In the genomic region with DNA sequence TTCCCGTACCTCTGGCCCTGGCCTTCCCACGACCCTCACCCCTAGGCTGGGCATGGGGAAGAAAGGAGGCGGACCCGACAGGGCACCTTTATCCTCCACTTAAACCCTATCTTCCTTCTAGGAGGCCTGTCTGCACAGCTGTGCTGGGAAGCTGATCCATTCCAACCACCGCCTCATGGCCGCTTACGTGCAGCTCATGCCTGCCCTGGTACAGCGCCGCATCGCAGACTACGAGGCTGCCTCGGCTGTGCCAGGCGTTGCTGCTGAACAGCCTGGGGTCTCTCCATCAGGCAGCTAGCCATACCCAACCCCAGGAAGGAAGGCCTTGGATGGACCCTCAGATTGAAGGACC, we compare ENCODE assay signal across 9 cellular contexts. TPM values are rescaled to one million over a fixed set of nuclear protein-coding genes. Genes with fewer than 3 reads are reported as not detected.
DNase-seq lines count a peak whose midpoint lies in the region; ATAC-seq, FAIRE-seq and TF ChIP-seq lines count a peak whose summit lies in the region.
"Had no signal": no experiment of that assay in that cellular context is flagged by ENCODE, and none has a peak within 500 bp of the region (broad histone marks: within the 10 kb centered on the region; RNA-seq: fewer than 3 reads in every experiment).

No MANE protein-coding gene starts in this region.

- peak overlapping the region; percentile 97 for H3K4me3 Mint-ChIP-seq in Caco-2 (ENCODE audit: unreplicated experiment)

- no peak for TF ChIP-seq EP300 in HepG2 (IDR thresholded peaks at IDR 0.05; ENCODE audit: low read depth in 2 of 2, low read length in 2 of 2)
- TF ChIP-seq EP300 in HepG2 (CRISPR knock-in tag; IDR thresholded peaks at IDR 0.05; ENCODE audit: borderline replicate concordance): no peak
- no peak for TF ChIP-seq EP300 in upper lobe of left lung (IDR thresholded peaks at IDR 0.05)

- no peak for TF ChIP-seq RAD21 in HepG2 (CRISPR knock-in tag; IDR thresholded peaks at IDR 0.05)

- H3K4me2 ChIP-seq in HepG2 (ENCODE audit: low read depth, low read length): peak overlapping the region; percentile 99

- H3K4me3 ChIP-seq in Caco-2 (ENCODE audit: low read depth, low read length): peak overlapping the region; percentile 88
- H3K4me3 ChIP-seq in astrocyte of the spinal cord (ENCODE audit: low read depth, low read length): peak overlapping the region; percentile 79
- peak overlapping the region; percentile 75 to 92 (median 86) for H3K4me3 ChIP-seq in HepG2 (replicated peaks in 1 of 3; ENCODE audit: insufficient read depth in 1 of 3, low read depth in 2 of 3, low read length in 3 of 3)
- H3K4me3 ChIP-seq in upper lobe of left lung: peak overlapping the region; percentile 24 to 82 (median 76)

- no peak for FAIRE-seq in HepG2 (lab: Jason Lieb, UNC)

- peaks cover 8% of the 10 kb centered on the region; the same call in 1 of the 2 replicates for H3K36me3 ChIP-seq in Caco-2 (ENCODE audit: control insufficient read depth, insufficient read depth, low read length)
- H3K36me3 ChIP-seq in HepG2 (replicated peaks in 1 of 2; ENCODE audit: control insufficient read depth in 1 of 2, insufficient read depth in 2 of 2, low read length in 2 of 2): peaks cover 10 to 48% of the 10 kb centered on the region in 2 experiments
- peaks cover 5 to 73% (median 32%) of the 10 kb centered on the region in 4 donors for H3K36me3 ChIP-seq in upper lobe of left lung

- POLR2A ChIA-PET in Caco-2 (lab: Charles Lee): interaction anchor here (0.7 to 1.8 kb wide), 16 partner anchors 9 to 201 kb away, joined by 3 to 17 read pairs (median 6); a partner anchor contains a TSS
- POLR2A ChIA-PET in HepG2 (lab: Yijun Ruan, JAX): interaction anchor here (0.8 to 2.1 kb wide), 13 partner anchors 8 to 201 kb away, joined by 3 to 13 read pairs (median 8); a partner anchor contains a TSS

- H2AFZ ChIP-seq in HepG2 (ENCODE audit: low read length): no peak overlapping the region

- in situ Hi-C loops in astrocyte of the spinal cord (cut with HindIII; ENCODE audit: low sequenced_read_pairs) (no loop called here), HepG2 (cut with HindIII; ENCODE audit: extremely low pct_ligation_motif_present, low pct_unique_long_range_greater_than_20kb) (loop anchor here (10.0 kb wide), 1 partner anchor 123 kb away; a partner anchor contains a TSS)

- H3K27me3 Mint-ChIP-seq in Caco-2 (ENCODE audit: insufficient read depth, unreplicated experiment): no peaks in the 10 kb centered on the region

- H3K79me2 ChIP-seq in HepG2 (ENCODE audit: insufficient read depth, low read length): peaks cover 39% of the 10 kb centered on the region

- H3K9ac ChIP-seq in HepG2 (ENCODE audit: insufficient read depth, low read depth, low read length): peak overlapping the region; percentile 95

- TF ChIP-seq CTCF in Caco-2 (IDR thresholded peaks at IDR 0.05; ENCODE audit: insufficient read depth in 1 of 2, low read depth in 1 of 2, low read length in 1 of 2, severe bottlenecking in 1 of 2, unreplicated experiment in 1 of 2): no peak
- no peak for TF ChIP-seq CTCF in astrocyte of the spinal cord (IDR thresholded peaks at IDR 0.05; ENCODE audit: low read depth, low read length)
- no peak for TF ChIP-seq CTCF in HepG2 (CRISPR knock-in tag; IDR thresholded peaks at IDR 0.05)
- TF ChIP-seq CTCF in upper lobe of left lung (IDR thresholded peaks at IDR 0.05): no peak

- H3K27ac ChIP-seq in HepG2 (ENCODE audit: extremely low read length, insufficient read depth, low read length): peak overlapping the region; percentile 95
- H3K27ac ChIP-seq in upper lobe of left lung: peak overlapping the region; percentile 89 to 95 (median 94)

- peaks cover 46% of the 10 kb centered on the region for H3K4me1 ChIP-seq in Caco-2
- peaks cover 60% of the 10 kb centered on the region for H3K4me1 ChIP-seq in HepG2 (ENCODE audit: insufficient read depth, low read length)
- H3K4me1 ChIP-seq in upper lobe of left lung: peaks cover 24 to 41% (median 27%) of the 10 kb centered on the region in 4 donors

- ATAC-seq in HG03025 (IDR thresholded peaks at IDR 0.05; ENCODE audit: low FRiP score, unreplicated experiment) (peak; percentile 2), HepG2 (peak; percentile 58), upper lobe of left lung (ENCODE audit: low FRiP score in 2 of 2) (peak in 1 of 2 donors; percentile 1), HG03439 (IDR thresholded peaks at IDR 0.05; ENCODE audit: unreplicated experiment) (no peak)

- H3K27me3 ChIP-seq in Caco-2 (replicated peaks; ENCODE audit: control insufficient read depth, insufficient read depth, low read length) (no peaks in the 10 kb centered on the region), HepG2 (ENCODE audit: control insufficient read depth in 1 of 2, insufficient read depth in 2 of 2, low read length in 2 of 2) (no peaks in the 10 kb centered on the region; a peak in 1 of 5 replicates), upper lobe of left lung (no peaks in the 10 kb centered on the region)

- H3K9me3 Mint-ChIP-seq in Caco-2 (ENCODE audit: unreplicated experiment): no peaks in the 10 kb centered on the region

- 0% methylated on average over 2 of the region's 13 CpGs for WGBS in HepG2 (ENCODE audit: low lambda C conversion rate)
- WGBS in upper lobe of left lung, 2 donors: 0 to 3% methylated on average over 2 to 13 of the region's 13 CpGs

- BruUV-seq in Caco-2 (replicated peaks; lab: Mats Ljungman, UMichigan): TSS peak; percentile 36
- BruUV-seq in HepG2 (replicated peaks; lab: Mats Ljungman, UMichigan): no TSS peak

- no peak for DNase-seq in Caco-2
- DNase-seq in astrocyte of the spinal cord (ENCODE audit: low read depth, low spot score): no peak
- no peak for DNase-seq in HepG2 (ENCODE audit: low spot score)
- peak in 1 of 2 donors; percentile 34 for DNase-seq in upper lobe of left lung
- DNase-seq in SW 1271 (lab: John Stamatoyannopoulos, UW): no peak
- DNase-seq in medulla oblongata (ENCODE audit: extremely low spot score): no peak

- no peaks in the 10 kb centered on the region; the same call in 1 of the 2 replicates for H4K20me1 ChIP-seq in HepG2 (ENCODE audit: insufficient read depth, low read length)

- H3K9me3 ChIP-seq in Caco-2 (no peaks in the 10 kb centered on the region), HepG2 (ENCODE audit: low read length) (no peaks in the 10 kb centered on the region), upper lobe of left lung (no peaks in the 10 kb centered on the region)

- peaks cover 17% of the 10 kb centered on the region for H3K4me1 Mint-ChIP-seq in Caco-2 (ENCODE audit: low read depth, unreplicated experiment)

- CTCF ChIA-PET in Caco-2 (lab: Charles Lee): interaction anchor here (0.8 to 1.7 kb wide), 7 partner anchors 8 to 201 kb away, joined by 3 to 15 read pairs (median 4); a partner anchor contains a TSS
- CTCF ChIA-PET in HepG2 (lab: Yijun Ruan, JAX; ENCODE audit: low intra/inter-chr PET ratio, low total read pairs): no interaction called here

- TF ChIP-seq POLR2A in HepG2 (IDR thresholded peaks at IDR 0.05; ENCODE audit: insufficient read depth in 1 of 2, low read depth in 2 of 2, low read length in 2 of 2) (no peak), upper lobe of left lung (IDR thresholded peaks at IDR 0.05) (no peak)

- intact Hi-C loops in Caco-2 (cut with micrococcal nuclease; ENCODE audit: unreplicated experiment): loop anchor here (1.0 to 5.0 kb wide), 3 partner anchors 9 to 250 kb away; a partner anchor contains a TSS
- intact Hi-C loops in HepG2 (cut with micrococcal nuclease; ENCODE audit: unreplicated experiment): loop anchor here (2.0 to 10.0 kb wide), 5 partner anchors 23 to 247 kb away; a partner anchor contains a TSS

- peaks cover 67% of the 10 kb centered on the region for H3K36me3 Mint-ChIP-seq in Caco-2 (ENCODE audit: insufficient read depth, unreplicated experiment)

- H3K27ac Mint-ChIP-seq in Caco-2 (ENCODE audit: unreplicated experiment): peak overlapping the region; percentile 99

RNA-seq across cellular contexts. Expression of a gene that starts 0.6 kb away (rescaled TPM):
- 52.4 and 53.1 TPM in 2 replicates for total RNA-seq in Caco-2 (2022)
- total RNA-seq in HepG2 (2016; rRNA removed; fragmentation: Illumina TruSeq; extraction: Trizol): 39.5 and 60.1 TPM in 2 replicates
- 10.8 and 13.1 TPM in 2 replicates for total RNA-seq in HepG2 (2016; cell fraction: cytosol; rRNA removed; fragmentation: Illumina TruSeq; extraction: Trizol; ENCODE audit: low read depth)
- 43.3 and 66.3 TPM in 2 replicates for total RNA-seq in HepG2 (2016; cell fraction: insoluble cytoplasmic fraction; rRNA removed; fragmentation: Illumina TruSeq; extraction: Trizol)
- total RNA-seq in HepG2 (2016; cell fraction: membrane; rRNA removed; fragmentation: Illumina TruSeq; extraction: Trizol): 26.2 and 32.5 TPM in 2 replicates
- 41.4 and 43.0 TPM in 2 replicates for total RNA-seq in HepG2 (2016; cell fraction: nucleus; rRNA removed; fragmentation: Illumina TruSeq; extraction: Trizol)
- 34.9 and 38.5 TPM in 2 replicates for polyA plus RNA-seq in HepG2 (2011; rRNA removed)
- polyA plus RNA-seq in HepG2 (2011; cell fraction: cytosol; rRNA removed): 34.0 and 35.1 TPM in 2 replicates
- polyA plus RNA-seq in HepG2 (2011; cell fraction: nucleus; rRNA removed): 67.7 and 87.1 TPM in 2 replicates
- polyA plus RNA-seq in HepG2 (2012): 20.8 and 27.0 TPM in 2 replicates
- 11.9 and 14.7 TPM in 2 replicates for polyA plus RNA-seq in HepG2 (2016; cell fraction: cytosol; fragmentation: Illumina TruSeq; extraction: Trizol; ENCODE audit: low read depth)
- 45.0 and 46.2 TPM in 2 replicates for polyA plus RNA-seq in HepG2 (2016; cell fraction: insoluble cytoplasmic fraction; fragmentation: Illumina TruSeq; extraction: Trizol; ENCODE audit: low read depth)
- 19.4 and 23.0 TPM in 2 replicates for polyA plus RNA-seq in HepG2 (2016; cell fraction: membrane; fragmentation: Illumina TruSeq; extraction: Trizol; ENCODE audit: low read depth)
- polyA plus RNA-seq in HepG2 (2016; cell fraction: nucleus; fragmentation: Illumina TruSeq; extraction: Trizol; ENCODE audit: insufficient read depth, low read depth): 39.7 and 43.3 TPM in 2 replicates
- 42.9 and 55.1 TPM in 2 replicates for polyA minus RNA-seq in HepG2 (2011; rRNA and poly(A)+ RNA removed; ENCODE audit: low replicate concordance)
- 12.4 and 20.8 TPM in 2 replicates for polyA minus RNA-seq in HepG2 (2011; cell fraction: cytosol; rRNA and poly(A)+ RNA removed)
- polyA minus RNA-seq in HepG2 (2011; cell fraction: nucleus; rRNA and poly(A)+ RNA removed): 102 and 116 TPM in 2 replicates
- 10 to 100 TPM; 21.0 to 53.0 (median 42.6) TPM for total RNA-seq in upper lobe of left lung

RNA-seq across cellular contexts. Expression of a gene that starts 0.8 kb away (rescaled TPM):
- total RNA-seq in Caco-2 (2022) (94.6 and 100 TPM in 2 replicates), HepG2 (2016; rRNA removed; fragmentation: Illumina TruSeq; extraction: Trizol) (58.9 and 60.2 TPM in 2 replicates), upper lobe of left lung (10 to 100 TPM; 41.7 to 80.7 (median 54.6) TPM)
- total RNA-seq in HepG2 (2016; cell fraction: cytosol; rRNA removed; fragmentation: Illumina TruSeq; extraction: Trizol; ENCODE audit: low read depth): 17.5 and 22.7 TPM in 2 replicates
- total RNA-seq in HepG2 (2016; cell fraction: insoluble cytoplasmic fraction; rRNA removed; fragmentation: Illumina TruSeq; extraction: Trizol): 61.0 and 64.1 TPM in 2 replicates
- 47.3 and 49.4 TPM in 2 replicates for total RNA-seq in HepG2 (2016; cell fraction: membrane; rRNA removed; fragmentation: Illumina TruSeq; extraction: Trizol)
- total RNA-seq in HepG2 (2016; cell fraction: nucleus; rRNA removed; fragmentation: Illumina TruSeq; extraction: Trizol): 42.8 and 48.3 TPM in 2 replicates
- 56.6 TPM in 2 replicates for polyA plus RNA-seq in HepG2 (2011; rRNA removed)
- polyA plus RNA-seq in HepG2 (2011; cell fraction: cytosol; rRNA removed): 46.2 and 52.7 TPM in 2 replicates
- polyA plus RNA-seq in HepG2 (2011; cell fraction: nucleus; rRNA removed): 94.3 and 111 TPM in 2 replicates
- polyA plus RNA-seq in HepG2 (2012): 27.4 and 32.7 TPM in 2 replicates
- 19.3 and 24.9 TPM in 2 replicates for polyA plus RNA-seq in HepG2 (2016; cell fraction: cytosol; fragmentation: Illumina TruSeq; extraction: Trizol; ENCODE audit: low read depth)
- 64.8 and 65.3 TPM in 2 replicates for polyA plus RNA-seq in HepG2 (2016; cell fraction: insoluble cytoplasmic fraction; fragmentation: Illumina TruSeq; extraction: Trizol; ENCODE audit: low read depth)
- 38.0 and 38.5 TPM in 2 replicates for polyA plus RNA-seq in HepG2 (2016; cell fraction: membrane; fragmentation: Illumina TruSeq; extraction: Trizol; ENCODE audit: low read depth)
- polyA plus RNA-seq in HepG2 (2016; cell fraction: nucleus; fragmentation: Illumina TruSeq; extraction: Trizol; ENCODE audit: insufficient read depth, low read depth): 93.4 and 95.4 TPM in 2 replicates
- 40.2 and 91.9 TPM in 2 replicates for polyA minus RNA-seq in HepG2 (2011; rRNA and poly(A)+ RNA removed; ENCODE audit: low replicate concordance)
- 13.5 and 13.6 TPM in 2 replicates for polyA minus RNA-seq in HepG2 (2011; cell fraction: cytosol; rRNA and poly(A)+ RNA removed)
- 52.7 and 55.4 TPM in 2 replicates for polyA minus RNA-seq in HepG2 (2011; cell fraction: nucleus; rRNA and poly(A)+ RNA removed)

RNA-seq across cellular contexts. Expression of a gene that starts 8.2 kb away (rescaled TPM):
- total RNA-seq in Caco-2 (2022) (28.0 and 33.4 TPM in 2 replicates), HepG2 (2016; rRNA removed; fragmentation: Illumina TruSeq; extraction: Trizol) (2.8 and 6.3 TPM in 2 replicates), upper lobe of left lung (10 to 100 TPM; 21.4 to 63.9 (median 28.7) TPM)
- 0.40 and 0.79 TPM in 2 replicates for total RNA-seq in HepG2 (2016; cell fraction: cytosol; rRNA removed; fragmentation: Illumina TruSeq; extraction: Trizol; ENCODE audit: low read depth)
- total RNA-seq in HepG2 (2016; cell fraction: insoluble cytoplasmic fraction; rRNA removed; fragmentation: Illumina TruSeq; extraction: Trizol): 2.4 and 5.9 TPM in 2 replicates
- 1.2 and 1.5 TPM in 2 replicates for total RNA-seq in HepG2 (2016; cell fraction: membrane; rRNA removed; fragmentation: Illumina TruSeq; extraction: Trizol)
- 9.6 and 9.9 TPM in 2 replicates for total RNA-seq in HepG2 (2016; cell fraction: nucleus; rRNA removed; fragmentation: Illumina TruSeq; extraction: Trizol)
- 3.6 and 4.9 TPM in 2 replicates for polyA plus RNA-seq in HepG2 (2011; rRNA removed)
- polyA plus RNA-seq in HepG2 (2011; cell fraction: cytosol; rRNA removed): 1.5 and 2.1 TPM in 2 replicates
- polyA plus RNA-seq in HepG2 (2011; cell fraction: nucleus; rRNA removed): 25.2 and 26.5 TPM in 2 replicates
- polyA plus RNA-seq in HepG2 (2012): 2.3 and 2.8 TPM in 2 replicates
- 0.49 and 0.53 TPM in 2 replicates for polyA plus RNA-seq in HepG2 (2016; cell fraction: cytosol; fragmentation: Illumina TruSeq; extraction: Trizol; ENCODE audit: low read depth)
- 1.6 and 2.7 TPM in 2 replicates for polyA plus RNA-seq in HepG2 (2016; cell fraction: insoluble cytoplasmic fraction; fragmentation: Illumina TruSeq; extraction: Trizol; ENCODE audit: low read depth)
- 0.80 and 1.3 TPM in 2 replicates for polyA plus RNA-seq in HepG2 (2016; cell fraction: membrane; fragmentation: Illumina TruSeq; extraction: Trizol; ENCODE audit: low read depth)
- polyA plus RNA-seq in HepG2 (2016; cell fraction: nucleus; fragmentation: Illumina TruSeq; extraction: Trizol; ENCODE audit: insufficient read depth, low read depth): 25.5 and 27.0 TPM in 2 replicates
- 5.6 and 9.8 TPM in 2 replicates for polyA minus RNA-seq in HepG2 (2011; rRNA and poly(A)+ RNA removed; ENCODE audit: low replicate concordance)
- polyA minus RNA-seq in HepG2 (2011; cell fraction: cytosol; rRNA and poly(A)+ RNA removed): 1.6 and 3.3 TPM in 2 replicates
- 6.6 and 8.3 TPM in 2 replicates for polyA minus RNA-seq in HepG2 (2011; cell fraction: nucleus; rRNA and poly(A)+ RNA removed)

RNA-seq across cellular contexts. Expression of a gene that starts 15.2 kb away (rescaled TPM):
- total RNA-seq in Caco-2 (2022) (5.7 and 6.7 TPM in 2 replicates), HepG2 (2016; rRNA removed; fragmentation: Illumina TruSeq; extraction: Trizol) (0.94 and 2.7 TPM in 2 replicates), upper lobe of left lung (10 to 100 TPM; 10.5 to 79.6 (median 21.6) TPM)
- 1.3 and 1.6 TPM in 2 replicates for total RNA-seq in HepG2 (2016; cell fraction: cytosol; rRNA removed; fragmentation: Illumina TruSeq; extraction: Trizol; ENCODE audit: low read depth)
- total RNA-seq in HepG2 (2016; cell fraction: insoluble cytoplasmic fraction; rRNA removed; fragmentation: Illumina TruSeq; extraction: Trizol): 1.0 and 2.6 TPM in 2 replicates
- total RNA-seq in HepG2 (2016; cell fraction: membrane; rRNA removed; fragmentation: Illumina TruSeq; extraction: Trizol): 1.00 and 1.2 TPM in 2 replicates
- 8.5 and 9.6 TPM in 2 replicates for total RNA-seq in HepG2 (2016; cell fraction: nucleus; rRNA removed; fragmentation: Illumina TruSeq; extraction: Trizol)
- polyA plus RNA-seq in HepG2 (2011; rRNA removed): 9.3 and 13.3 TPM in 2 replicates
- polyA plus RNA-seq in HepG2 (2011; cell fraction: cytosol; rRNA removed): 2.1 TPM in 2 replicates
- polyA plus RNA-seq in HepG2 (2011; cell fraction: nucleus; rRNA removed): 76.4 and 80.1 TPM in 2 replicates
- polyA plus RNA-seq in HepG2 (2012): 11.0 and 17.0 TPM in 2 replicates
- polyA plus RNA-seq in HepG2 (2016; cell fraction: cytosol; fragmentation: Illumina TruSeq; extraction: Trizol; ENCODE audit: low read depth): 0.09 and 0.20 TPM in 2 replicates
- 0.91 and 1.1 TPM in 2 replicates for polyA plus RNA-seq in HepG2 (2016; cell fraction: insoluble cytoplasmic fraction; fragmentation: Illumina TruSeq; extraction: Trizol; ENCODE audit: low read depth)
- polyA plus RNA-seq in HepG2 (2016; cell fraction: membrane; fragmentation: Illumina TruSeq; extraction: Trizol; ENCODE audit: low read depth): 0.16 and 0.22 TPM in 2 replicates
- polyA plus RNA-seq in HepG2 (2016; cell fraction: nucleus; fragmentation: Illumina TruSeq; extraction: Trizol; ENCODE audit: insufficient read depth, low read depth): 14.1 and 16.8 TPM in 2 replicates
- polyA minus RNA-seq in HepG2 (2011; rRNA and poly(A)+ RNA removed; ENCODE audit: low replicate concordance): 57.3 and 64.0 TPM in 2 replicates
- 2.5 and 3.1 TPM in 2 replicates for polyA minus RNA-seq in HepG2 (2011; cell fraction: cytosol; rRNA and poly(A)+ RNA removed)
- polyA minus RNA-seq in HepG2 (2011; cell fraction: nucleus; rRNA and poly(A)+ RNA removed): 48.5 and 56.7 TPM in 2 replicates

RNA-seq across cellular contexts. Expression of a gene that starts 41.1 kb away (rescaled TPM):
- total RNA-seq in Caco-2 (2022) (10.7 and 10.9 TPM in 2 replicates), HepG2 (2016; rRNA removed; fragmentation: Illumina TruSeq; extraction: Trizol) (29.6 and 57.4 TPM in 2 replicates), upper lobe of left lung (1 to 10 TPM in 5 of 6 donors, under 1 TPM in 1; 0.67 to 3.6 (median 2.6) TPM)
- total RNA-seq in HepG2 (2016; cell fraction: cytosol; rRNA removed; fragmentation: Illumina TruSeq; extraction: Trizol; ENCODE audit: low read depth): 7.4 and 9.1 TPM in 2 replicates
- 28.5 and 59.2 TPM in 2 replicates for total RNA-seq in HepG2 (2016; cell fraction: insoluble cytoplasmic fraction; rRNA removed; fragmentation: Illumina TruSeq; extraction: Trizol)
- 9.6 and 11.3 TPM in 2 replicates for total RNA-seq in HepG2 (2016; cell fraction: membrane; rRNA removed; fragmentation: Illumina TruSeq; extraction: Trizol)
- 60.0 and 62.1 TPM in 2 replicates for total RNA-seq in HepG2 (2016; cell fraction: nucleus; rRNA removed; fragmentation: Illumina TruSeq; extraction: Trizol)
- polyA plus RNA-seq in HepG2 (2011; rRNA removed): 6.2 and 9.2 TPM in 2 replicates
- polyA plus RNA-seq in HepG2 (2011; cell fraction: cytosol; rRNA removed): 7.9 and 10.5 TPM in 2 replicates
- 6.2 and 6.6 TPM in 2 replicates for polyA plus RNA-seq in HepG2 (2011; cell fraction: nucleus; rRNA removed)
- polyA plus RNA-seq in HepG2 (2012): 1.3 and 1.4 TPM in 2 replicates
- polyA plus RNA-seq in HepG2 (2016; cell fraction: cytosol; fragmentation: Illumina TruSeq; extraction: Trizol; ENCODE audit: low read depth): 6.7 and 7.9 TPM in 2 replicates
- 28.3 and 32.1 TPM in 2 replicates for polyA plus RNA-seq in HepG2 (2016; cell fraction: insoluble cytoplasmic fraction; fragmentation: Illumina TruSeq; extraction: Trizol; ENCODE audit: low read depth)
- polyA plus RNA-seq in HepG2 (2016; cell fraction: membrane; fragmentation: Illumina TruSeq; extraction: Trizol; ENCODE audit: low read depth): 8.6 and 17.5 TPM in 2 replicates
- 86.2 and 88.6 TPM in 2 replicates for polyA plus RNA-seq in HepG2 (2016; cell fraction: nucleus; fragmentation: Illumina TruSeq; extraction: Trizol; ENCODE audit: insufficient read depth, low read depth)
- 0.26 and 20.4 TPM in 2 replicates for polyA minus RNA-seq in HepG2 (2011; rRNA and poly(A)+ RNA removed; ENCODE audit: low replicate concordance)
- 3.1 and 4.2 TPM in 2 replicates for polyA minus RNA-seq in HepG2 (2011; cell fraction: cytosol; rRNA and poly(A)+ RNA removed)
- polyA minus RNA-seq in HepG2 (2011; cell fraction: nucleus; rRNA and poly(A)+ RNA removed): 4.1 and 4.5 TPM in 2 replicates
- total RNA-seq: M059J had no signal
